Comparison of ENCODE assay signal across 8 cellular contexts in genomic region chr7:604884-605531, GRCh38.
DNase-seq lines count a peak whose midpoint lies in the region; ATAC-seq and TF ChIP-seq lines count a peak whose summit lies in the region.

No MANE protein-coding gene starts in this region.

- ATAC-seq in left lung (peak; percentile 6), GM21737 (IDR thresholded peaks at IDR 0.05; ENCODE audit: unreplicated experiment) (no peak)

- H3K4me3 Mint-ChIP-seq in IgD-negative memory B cell = peak overlapping the region; percentile 67 to 96 (median 90)
- H3K4me3 Mint-ChIP-seq in activated naive CD4-positive, alpha-beta T cell treated with anti-CD3 and anti-CD28 coated beads, Interleukin-2, amount 50 U/mL, for 24 hours = peak overlapping the region; percentile 95
- H3K4me3 Mint-ChIP-seq in stimulated activated naive CD8-positive, alpha-beta T cell treated with anti-CD3 and anti-CD28 coated beads, Interleukin-15, Interleukin-2, amounts not matched to agents 100 ng/mL and 50 ng/mL, for 24 hours = peak overlapping the region; percentile 90

- peak overlapping the region; percentile 84 to 99 (median 97) for H3K27ac Mint-ChIP-seq in IgD-negative memory B cell
- H3K27ac Mint-ChIP-seq in activated naive CD4-positive, alpha-beta T cell treated with anti-CD3 and anti-CD28 coated beads, Interleukin-2, amount 50 U/mL, for 24 hours = peak overlapping the region; percentile 100
- peak overlapping the region; percentile 100 for H3K27ac Mint-ChIP-seq in stimulated activated naive CD8-positive, alpha-beta T cell treated with anti-CD3 and anti-CD28 coated beads, Interleukin-15, Interleukin-2, amounts not matched to agents 100 ng/mL and 50 ng/mL, for 24 hours

- peak overlapping the region; percentile 87 to 98 for H3K27ac ChIP-seq in left lung

- H3K36me3 Mint-ChIP-seq in IgD-negative memory B cell = no peaks in the 10 kb centered on the region
- H3K36me3 Mint-ChIP-seq in activated naive CD4-positive, alpha-beta T cell treated with anti-CD3 and anti-CD28 coated beads, Interleukin-2, amount 50 U/mL, for 24 hours = peaks cover 24% of the 10 kb centered on the region
- peaks cover 56% of the 10 kb centered on the region for H3K36me3 Mint-ChIP-seq in stimulated activated naive CD8-positive, alpha-beta T cell treated with anti-CD3 and anti-CD28 coated beads, Interleukin-15, Interleukin-2, amounts not matched to agents 100 ng/mL and 50 ng/mL, for 24 hours (ENCODE audit: low read depth)

- peak overlapping the region in 1 of 2 donors; percentile 28 for H3K4me3 ChIP-seq in left lung

- intact Hi-C loops in left lung (cut with DNase I) = no loop called here

- peaks cover 4 to 72% of the 10 kb centered on the region in 2 donors for H3K4me1 ChIP-seq in left lung

- peaks cover 0 to 4% (median 2%) of the 10 kb centered on the region in 3 donors for H3K9me3 Mint-ChIP-seq in IgD-negative memory B cell
- H3K9me3 Mint-ChIP-seq in activated naive CD4-positive, alpha-beta T cell treated with anti-CD3 and anti-CD28 coated beads, Interleukin-2, amount 50 U/mL, for 24 hours = peaks cover 4% of the 10 kb centered on the region
- H3K9me3 Mint-ChIP-seq in stimulated activated naive CD8-positive, alpha-beta T cell treated with anti-CD3 and anti-CD28 coated beads, Interleukin-15, Interleukin-2, amounts not matched to agents 100 ng/mL and 50 ng/mL, for 24 hours = no peaks in the 10 kb centered on the region

- no peaks in the 10 kb centered on the region for H3K27me3 Mint-ChIP-seq in IgD-negative memory B cell
- H3K27me3 Mint-ChIP-seq in activated naive CD4-positive, alpha-beta T cell treated with anti-CD3 and anti-CD28 coated beads, Interleukin-2, amount 50 U/mL, for 24 hours = no peaks in the 10 kb centered on the region
- no peaks in the 10 kb centered on the region for H3K27me3 Mint-ChIP-seq in stimulated activated naive CD8-positive, alpha-beta T cell treated with anti-CD3 and anti-CD28 coated beads, Interleukin-15, Interleukin-2, amounts not matched to agents 100 ng/mL and 50 ng/mL, for 24 hours

- DNase-seq in left lung (peak in 1 of 2 donors; percentile 79), H4 (ENCODE audit: low spot score) (no peak), A172 (ENCODE audit: low spot score) (no peak)
- no peak for DNase-seq in central memory CD4-positive, alpha-beta T cell

- H3K36me3 ChIP-seq in left lung = peaks cover 0 to 5% of the 10 kb centered on the region in 2 donors

- TF ChIP-seq CTCF in left lung (IDR thresholded peaks at IDR 0.05) = no peak

- H3K9me3 ChIP-seq in left lung = no peaks in the 10 kb centered on the region

- peaks cover 13 to 26% (median 20%) of the 10 kb centered on the region in 3 donors for H3K4me1 Mint-ChIP-seq in IgD-negative memory B cell
- H3K4me1 Mint-ChIP-seq in activated naive CD4-positive, alpha-beta T cell treated with anti-CD3 and anti-CD28 coated beads, Interleukin-2, amount 50 U/mL, for 24 hours = peaks cover 64% of the 10 kb centered on the region
- H3K4me1 Mint-ChIP-seq in stimulated activated naive CD8-positive, alpha-beta T cell treated with anti-CD3 and anti-CD28 coated beads, Interleukin-15, Interleukin-2, amounts not matched to agents 100 ng/mL and 50 ng/mL, for 24 hours (ENCODE audit: low read depth) = peaks cover 88% of the 10 kb centered on the region

- no peaks in the 10 kb centered on the region for H3K27me3 ChIP-seq in left lung
